7 cellular contexts compared by ENCODE assay signal in the genomic region with DNA sequence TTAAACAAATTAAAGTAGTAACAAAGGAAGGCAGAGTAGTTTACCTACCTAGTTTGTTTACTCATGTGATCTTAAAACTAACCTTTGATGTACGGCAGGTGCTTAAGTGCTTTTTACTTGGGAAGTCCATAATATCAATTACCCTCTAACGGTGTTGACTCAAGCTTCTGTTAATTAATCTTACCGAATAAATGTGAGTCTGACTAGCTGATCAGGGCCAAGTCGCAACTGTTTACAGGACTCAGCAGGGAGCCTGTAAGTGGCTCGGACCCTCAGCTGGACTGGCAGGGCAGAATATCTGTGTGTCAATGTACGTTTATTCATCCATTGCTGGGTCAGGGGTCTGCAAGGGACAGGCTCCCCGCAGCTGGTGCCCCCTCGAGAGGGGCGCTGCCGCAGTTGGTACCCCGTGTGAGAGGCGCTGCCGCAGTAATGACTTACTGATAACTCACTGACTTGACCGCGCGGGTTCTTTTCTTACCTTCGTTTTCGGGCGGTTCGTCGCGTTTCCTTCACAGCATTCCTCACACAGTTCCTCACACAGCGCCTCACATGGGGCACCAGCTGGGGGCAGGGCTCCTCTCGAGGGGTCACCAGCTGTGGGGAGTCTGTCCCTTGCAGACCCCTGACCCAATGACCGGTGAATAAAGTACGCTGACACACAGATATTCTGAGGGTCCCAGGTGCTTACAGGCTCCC. TPM values are rescaled to one million over a fixed set of nuclear protein-coding genes. Genes with fewer than 3 reads are reported as not detected.
DNase-seq lines count a peak whose midpoint lies in the region; ATAC-seq and TF ChIP-seq lines count a peak whose summit lies in the region.

No MANE protein-coding gene starts in this region.

- no peak for TF ChIP-seq CTCF in thoracic aorta (IDR thresholded peaks at IDR 0.05)

- H3K27ac ChIP-seq in mesendoderm (ENCODE audit: low read depth, low read length) (no peak overlapping the region), thoracic aorta (no peak overlapping the region)

- no peak overlapping the region for H2AK5ac ChIP-seq in mesendoderm (ENCODE audit: low read length)

- H2BK15ac ChIP-seq in mesendoderm (replicated peaks; ENCODE audit: low read depth), result no peak overlapping the region

- no peak overlapping the region for H2BK120ac ChIP-seq in mesendoderm (ENCODE audit: low read depth, low read length)

- H3K4me3 ChIP-seq in mesendoderm (ENCODE audit: low read length) (peak overlapping the region; percentile 45), thoracic aorta (peak overlapping the region; percentile 77)

- H3K9ac ChIP-seq in mesendoderm (ENCODE audit: low read length), result peak overlapping the region; percentile 58

- no peaks in the 10 kb centered on the region for H3K4me1 ChIP-seq in mesendoderm (ENCODE audit: control insufficient read depth, low read depth, low read length)
- peaks cover 0 to 8% of the 10 kb centered on the region in 2 donors for H3K4me1 ChIP-seq in thoracic aorta (ENCODE audit: control insufficient read depth in 1 of 2, low read depth in 2 of 2)

- no peak overlapping the region for H3K23ac ChIP-seq in mesendoderm (ENCODE audit: low read length)

- H4K8ac ChIP-seq in mesendoderm (ENCODE audit: low read depth, low read length), result no peak overlapping the region

- peak overlapping the region; percentile 79 for H3K56ac ChIP-seq in mesendoderm (ENCODE audit: low read length)

- H3K36me3 ChIP-seq in mesendoderm (ENCODE audit: control insufficient read depth, insufficient read depth, low read length), result no peaks in the 10 kb centered on the region
- H3K36me3 ChIP-seq in thoracic aorta, result no peaks in the 10 kb centered on the region

- H3K27me3 ChIP-seq in mesendoderm (ENCODE audit: insufficient read depth, low read length, poor library complexity) (no peaks in the 10 kb centered on the region), thoracic aorta (replicated peaks; ENCODE audit: insufficient read depth) (no peaks in the 10 kb centered on the region)

- H3K79me1 ChIP-seq in mesendoderm (ENCODE audit: low read length), result no peaks in the 10 kb centered on the region

- peak overlapping the region; percentile 98 for H3K4me2 ChIP-seq in mesendoderm (ENCODE audit: low read length)

- H3K18ac ChIP-seq in mesendoderm (ENCODE audit: low read length), result no peak overlapping the region

- H3K9me3 ChIP-seq in thoracic aorta, result no peaks in the 10 kb centered on the region

- H4K5ac ChIP-seq in mesendoderm (ENCODE audit: low read length), result no peak overlapping the region

- no peaks in the 10 kb centered on the region for H3K79me2 ChIP-seq in mesendoderm (ENCODE audit: control insufficient read depth, insufficient read depth, low read length)

- H3K4ac ChIP-seq in mesendoderm (ENCODE audit: low read depth, low read length), result no peak overlapping the region

- no CpG with 5 or more reads among the region's 26 CpGs for WGBS in mesendoderm (ENCODE audit: extremely low coverage, insufficient coverage, low lambda C conversion rate)

- no peak overlapping the region for H2BK5ac ChIP-seq in mesendoderm (ENCODE audit: low read length)

- DNase-seq in SKM-1 treated with dmso at 0.1 percent for 144 hours (lab: John Stamatoyannopoulos, UW; ENCODE audit: unreplicated experiment) (peak; percentile 16), dermis blood vessel endothelial cell (peak; percentile 30), mesendoderm (peak; percentile 43), thoracic aorta (ENCODE audit: low spot score) (no peak), SIG-M5 (lab: John Stamatoyannopoulos, UW) (no peak)

- ATAC-seq in GM19025 (IDR thresholded peaks at IDR 0.05; ENCODE audit: low read depth, unreplicated experiment) (peak; percentile 62), HG03460 (IDR thresholded peaks at IDR 0.05; ENCODE audit: unreplicated experiment) (peak; percentile 57), thoracic aorta (ENCODE audit: insufficient number of reproducible peaks, low FRiP score, low read depth) (no peak)

RNA-seq across cellular contexts. Expression of gene FMO1, which starts 2.9 kb away (rescaled TPM):
- total RNA-seq in dermis blood vessel endothelial cell (not detected in 2 replicates), thoracic aorta (not detected)
- polyA plus RNA-seq in mesendoderm (2013, experiment 1 of 2), result not detected
- polyA plus RNA-seq in mesendoderm (2013, experiment 2 of 2), result not detected

Comparison
In these comparisons a context has a peak if more than half of its experiments do, and no peak if none do; other contexts are left out.
1. DNase-seq: peak in SKM-1 treated with dmso at 0.1 percent for 144 hours (single experiment), dermis blood vessel endothelial cell (single experiment) and mesendoderm (single experiment); none in thoracic aorta (single experiment) and SIG-M5 (single experiment).